In genomic region chr11:9765320-9766101, GRCh38 we compare ENCODE assay signal across 8 cellular contexts.
DNase-seq lines count a peak whose midpoint lies in the region; ATAC-seq and TF ChIP-seq lines count a peak whose summit lies in the region.

No MANE protein-coding gene starts in this region.

- peaks cover 8% of the 10 kb centered on the region for H3K27me3 Mint-ChIP-seq in endothelial cell (ENCODE audit: unreplicated experiment)

- H3K36me3 Mint-ChIP-seq in endothelial cell (ENCODE audit: low read depth, unreplicated experiment) = peaks cover 15% of the 10 kb centered on the region

- H3K4me3 ChIP-seq in ovary = no peak overlapping the region

- H3K4me3 Mint-ChIP-seq in endothelial cell (ENCODE audit: unreplicated experiment) = no peak overlapping the region

- no peaks in the 10 kb centered on the region for H3K9me3 ChIP-seq in ovary

- intact Hi-C loops in ovary (cut with DNase I) = no loop called here

- H3K27ac Mint-ChIP-seq in endothelial cell (ENCODE audit: unreplicated experiment) = peak overlapping the region; percentile 25

- TF ChIP-seq POLR2A in ovary (IDR thresholded peaks at IDR 0.05) = no peak

- 1 to 23% (median 8%) methylated on average over 5 of the region's 5 CpGs for WGBS in ovary, 3 donors

- TF ChIP-seq CTCF in endothelial cell (IDR thresholded peaks at IDR 0.05; ENCODE audit: unreplicated experiment) (no peak), ovary (IDR thresholded peaks at IDR 0.05) (no peak)

- H3K27me3 ChIP-seq in ovary = no peaks in the 10 kb centered on the region

- peak; percentile 20 for TF ChIP-seq EP300 in ovary (IDR thresholded peaks at IDR 0.05)

- no peaks in the 10 kb centered on the region for H3K36me3 ChIP-seq in ovary

- peaks cover 15% of the 10 kb centered on the region for H3K4me1 Mint-ChIP-seq in endothelial cell (ENCODE audit: unreplicated experiment)

- ATAC-seq in GM21367 (IDR thresholded peaks at IDR 0.05; ENCODE audit: unreplicated experiment) = no peak

- peaks cover 18% of the 10 kb centered on the region for H3K4me1 ChIP-seq in ovary (ENCODE audit: insufficient read depth)

- peak; percentile 48 for DNase-seq in DMS53 treated with DMSO at 0.1 percent for 48 hours (lab: John Stamatoyannopoulos, UW; ENCODE audit: unreplicated experiment)
- DNase-seq in LHCN-M2 (ENCODE audit: low read depth) = peak; percentile 99
- DNase-seq in endothelial cell (ENCODE audit: low spot score) = peak; percentile 39
- DNase-seq in ovary = peak; percentile 55 to 79 (median 67)
- DNase-seq in HPDE6-E6E7 (ENCODE audit: extremely low spot score) = no peak
- no peak for DNase-seq in NCI-H2196 treated with DMSO at 0.1 percent for 48 hours (lab: John Stamatoyannopoulos, UW; ENCODE audit: unreplicated experiment)
- no peak for DNase-seq in stimulated activated CD4-positive, alpha-beta T cell treated with anti-CD3 and anti-CD28 coated beads, Interleukin-2, amount 100 ng/mL, for 48 hours

- no peaks in the 10 kb centered on the region for H3K9me3 Mint-ChIP-seq in endothelial cell (ENCODE audit: unreplicated experiment)

- H3K27ac ChIP-seq in ovary = peak overlapping the region in 1 of 2 donors; percentile 71

Comparison
In these comparisons a context has a peak if more than half of its experiments do, and no peak if none do; other contexts are left out.
1. DNase-seq: peak in DMS53 treated with DMSO at 0.1 percent for 48 hours (single experiment), LHCN-M2 (single experiment), endothelial cell (single experiment) and ovary (5 of 5); none in HPDE6-E6E7 (single experiment), NCI-H2196 treated with DMSO at 0.1 percent for 48 hours (single experiment) and stimulated activated CD4-positive, alpha-beta T cell treated with anti-CD3 and anti-CD28 coated beads, Interleukin-2, amount 100 ng/mL, for 48 hours (0 of 2).